Comparison of ENCODE assay signal across 8 cellular contexts in the genomic region with DNA sequence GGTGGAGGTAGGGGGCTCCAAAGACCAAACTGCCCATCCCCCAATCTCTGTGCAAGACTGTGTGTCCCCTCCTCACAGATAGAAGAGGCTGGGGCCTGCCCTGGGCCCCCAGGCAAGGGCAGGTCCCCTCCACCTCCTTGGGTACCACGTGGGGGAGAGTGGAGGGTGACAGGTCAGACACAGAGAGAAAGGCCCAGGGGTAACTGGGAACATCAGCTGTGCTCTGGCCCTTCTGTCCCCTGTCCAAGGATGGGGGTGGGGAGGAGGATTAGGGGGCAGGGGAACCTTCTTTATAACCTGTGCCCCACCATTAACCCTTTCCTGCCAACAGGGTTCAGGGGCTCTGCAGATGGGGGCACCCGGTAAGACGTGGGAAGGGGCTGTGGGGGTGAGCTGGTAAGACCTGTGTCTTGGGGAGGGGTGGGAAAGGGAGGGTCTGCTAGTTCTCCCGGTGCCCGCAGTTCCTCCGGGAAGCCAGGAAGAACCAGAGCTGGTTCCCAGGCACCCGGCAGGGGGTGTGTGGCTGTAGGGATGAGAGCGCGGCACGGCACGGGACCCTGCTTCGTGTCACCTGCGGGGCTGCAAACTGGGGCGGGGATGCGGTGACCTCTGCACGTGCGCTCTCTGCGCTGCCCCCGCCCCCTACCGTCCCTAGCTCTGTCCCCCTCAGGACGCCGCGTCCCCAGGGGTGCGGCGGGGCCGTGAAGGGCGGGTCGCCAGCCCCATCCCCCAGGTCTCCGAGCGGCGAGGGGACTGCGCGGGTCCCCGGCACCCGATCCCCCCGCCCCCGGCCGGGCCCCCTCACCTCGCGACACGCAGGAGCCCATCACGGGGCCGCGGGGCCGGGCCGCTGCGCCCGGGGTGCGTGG. TPM values are rescaled to one million over a fixed set of nuclear protein-coding genes. Genes with fewer than 3 reads are reported as not detected.
DNase-seq lines count a peak whose midpoint lies in the region; ATAC-seq and TF ChIP-seq lines count a peak whose summit lies in the region.

No MANE protein-coding gene starts in this region.

- H3K27ac ChIP-seq in heart right ventricle (no peak overlapping the region), iPS-18a (ENCODE audit: low read length) (no peak overlapping the region), upper lobe of left lung (no peak overlapping the region)

- H3K4me3 ChIP-seq in heart right ventricle (peak overlapping the region; percentile 18 to 48 (median 40)), iPS-18a (ENCODE audit: low read length) (peak overlapping the region; percentile 31), upper lobe of left lung (peak overlapping the region in 3 of 4 donors; percentile 33 to 41 (median 38))

- H3K36me3 ChIP-seq in heart right ventricle (no peaks in the 10 kb centered on the region), iPS-18a (ENCODE audit: control insufficient read depth, low read depth, low read length) (no peaks in the 10 kb centered on the region), upper lobe of left lung (no peaks in the 10 kb centered on the region)

- TF ChIP-seq POLR2A in upper lobe of left lung (IDR thresholded peaks at IDR 0.05) = no peak

- TF ChIP-seq CTCF in heart right ventricle (IDR thresholded peaks at IDR 0.05) (peak in 1 of 9 donors; percentile 14), upper lobe of left lung (IDR thresholded peaks at IDR 0.05) (no peak)
- no peak for TF ChIP-seq CTCF in activated CD8-positive, alpha-beta T cell treated with anti-CD3 and anti-CD28 coated beads for 36 hours (IDR thresholded peaks at IDR 0.05)

- H3K36me3 Mint-ChIP-seq in activated CD8-positive, alpha-beta T cell treated with anti-CD3 and anti-CD28 coated beads for 36 hours (ENCODE audit: low read depth) = no peaks in the 10 kb centered on the region

- no peak overlapping the region for H3K9ac ChIP-seq in iPS-18a (ENCODE audit: low read length)

- peaks cover 9% of the 10 kb centered on the region for H3K4me1 Mint-ChIP-seq in activated CD8-positive, alpha-beta T cell treated with anti-CD3 and anti-CD28 coated beads for 36 hours (ENCODE audit: low read depth)

- no peak overlapping the region for H3K27ac Mint-ChIP-seq in activated CD8-positive, alpha-beta T cell treated with anti-CD3 and anti-CD28 coated beads for 36 hours

- H3K4me1 ChIP-seq in heart right ventricle = peaks cover 13 to 58% (median 38%) of the 10 kb centered on the region in 9 donors
- H3K4me1 ChIP-seq in iPS-18a (ENCODE audit: control insufficient read depth, low read depth, low read length) = peaks cover 3% of the 10 kb centered on the region
- peaks cover 17 to 22% (median 19%) of the 10 kb centered on the region in 4 donors for H3K4me1 ChIP-seq in upper lobe of left lung

- WGBS in heart right ventricle, 2 donors = 7 to 13% methylated on average over 36 to 49 of the region's 49 CpGs
- 19 to 64% methylated on average over 2 to 7 of the region's 49 CpGs for WGBS in upper lobe of left lung, 2 donors

- no peaks in the 10 kb centered on the region for H3K9me3 Mint-ChIP-seq in activated CD8-positive, alpha-beta T cell treated with anti-CD3 and anti-CD28 coated beads for 36 hours

- CTCF ChIA-PET in activated CD8-positive, alpha-beta T cell treated with anti-CD3 and anti-CD28 coated beads for 36 hours (lab: Charles Lee) = interaction anchor here (0.6 to 2.2 kb wide), 17 partner anchors 10 to 419 kb away, joined by 3 to 21 read pairs (median 5); a partner anchor contains a TSS

- peaks cover 23% of the 10 kb centered on the region for H3K27me3 Mint-ChIP-seq in activated CD8-positive, alpha-beta T cell treated with anti-CD3 and anti-CD28 coated beads for 36 hours

- H3K27me3 ChIP-seq in heart right ventricle (peaks cover 0 to 35% (median 6%) of the 10 kb centered on the region in 7 donors), iPS-18a (ENCODE audit: control insufficient read depth, insufficient read depth, low read length) (peaks cover 33% of the 10 kb centered on the region), upper lobe of left lung (peaks cover 0 to 11% (median 8%) of the 10 kb centered on the region in 4 donors)

- POLR2A ChIA-PET in activated CD8-positive, alpha-beta T cell treated with anti-CD3 and anti-CD28 coated beads for 36 hours (lab: Charles Lee) = interaction anchor here (1.0 to 1.2 kb wide), 2 partner anchors 93 to 196 kb away, joined by 3 read pairs; no protein-coding TSS in a partner anchor

- DNase-seq in heart right ventricle (no peak), Right ventricle myocardium inferior (ENCODE audit: missing footprints) (no peak), upper lobe of left lung (no peak), GF-D8 (lab: John Stamatoyannopoulos, UW) (no peak)
- no peak for DNase-seq in activated CD8-positive, alpha-beta T cell treated with anti-CD3 and anti-CD28 coated beads for 36 hours

- intact Hi-C loops in heart right ventricle (cut with DNase I) (loop anchor here in 3 of 10 donors (5.0 to 10.0 kb wide), 2 partner anchors 292 to 294 kb away; a partner anchor contains a TSS), Right ventricle myocardium inferior (cut with DNase I) (no loop called here)
- intact Hi-C loops in activated CD8-positive, alpha-beta T cell treated with anti-CD3 and anti-CD28 coated beads for 36 hours (cut with micrococcal nuclease) = loop anchor here (10.0 kb wide), 1 partner anchor 292 kb away; a partner anchor contains a TSS

- H3K9me3 ChIP-seq in heart right ventricle (no peaks in the 10 kb centered on the region), iPS-18a (ENCODE audit: control insufficient read depth, low read depth, low read length) (no peaks in the 10 kb centered on the region), upper lobe of left lung (no peaks in the 10 kb centered on the region)

- no peak for TF ChIP-seq EP300 in upper lobe of left lung (IDR thresholded peaks at IDR 0.05)

- no peak for ATAC-seq in heart right ventricle
- ATAC-seq in Right ventricle myocardium inferior = no peak
- ATAC-seq in activated CD8-positive, alpha-beta T cell treated with anti-CD3 and anti-CD28 coated beads for 36 hours = peak; percentile 32
- ATAC-seq in upper lobe of left lung (ENCODE audit: low FRiP score in 2 of 2) = no peak
- ATAC-seq in GM18511 (IDR thresholded peaks at IDR 0.05; ENCODE audit: unreplicated experiment) = no peak
- ATAC-seq in GM21723 (IDR thresholded peaks at IDR 0.05; ENCODE audit: unreplicated experiment) = no peak

- no peak overlapping the region for H3K4me3 Mint-ChIP-seq in activated CD8-positive, alpha-beta T cell treated with anti-CD3 and anti-CD28 coated beads for 36 hours

RNA-seq across cellular contexts. Expression of a gene that starts 0.6 kb away (rescaled TPM):
- total RNA-seq in heart right ventricle (10 to 100 TPM in 1 of 10 donors, 1 to 10 TPM in 8, under 1 TPM in 1; 0.72 to 11.8 (median 2.4) TPM), Right ventricle myocardium inferior (5.9 TPM), upper lobe of left lung (under 1 TPM in 1 of 6 donors, not detected in 5; 0.13 TPM)
- 1 to 10 TPM in 1 of 2 donors, under 1 TPM in 1; 0.86 to 6.4 TPM for polyA plus RNA-seq in heart right ventricle
- total RNA-seq in activated CD8-positive, alpha-beta T cell treated with anti-CD3 and anti-CD28 coated beads for 36 hours = under 1 TPM; 0.70 to 0.87 TPM

RNA-seq across cellular contexts. Expression of a gene that starts 29.3 kb away (rescaled TPM):
- total RNA-seq in heart right ventricle (1 to 10 TPM; 1.2 to 3.4 (median 2.0) TPM), Right ventricle myocardium inferior (2.2 TPM), upper lobe of left lung (1 to 10 TPM in 1 of 6 donors, under 1 TPM in 3, not detected in 2; 0.46 to 9.4 (median 0.53) TPM)
- polyA plus RNA-seq in heart right ventricle = 1 to 10 TPM in 1 of 2 donors, under 1 TPM in 1; 0.57 to 2.1 TPM
- not detected for total RNA-seq in activated CD8-positive, alpha-beta T cell treated with anti-CD3 and anti-CD28 coated beads for 36 hours

RNA-seq across cellular contexts. Expression of a gene that starts 51.0 kb away (rescaled TPM):
- 1 to 10 TPM in 1 of 10 donors, under 1 TPM in 8, not detected in 1; 0.19 to 1.0 (median 0.33) TPM for total RNA-seq in heart right ventricle
- under 1 TPM; 0.52 to 0.73 TPM for polyA plus RNA-seq in heart right ventricle
- total RNA-seq in Right ventricle myocardium inferior = 0.19 TPM
- not detected for total RNA-seq in activated CD8-positive, alpha-beta T cell treated with anti-CD3 and anti-CD28 coated beads for 36 hours
- total RNA-seq in upper lobe of left lung = under 1 TPM in 3 of 6 donors, not detected in 3; 0.20 to 0.89 (median 0.49) TPM

RNA-seq across cellular contexts. Expression of a gene that starts 55.0 kb away (rescaled TPM):
- 1,000 to 10,000 TPM; 4,333 to 6,303 (median 4,923) TPM for total RNA-seq in heart right ventricle
- polyA plus RNA-seq in heart right ventricle = 1,000 to 10,000 TPM; 5,521 to 6,425 TPM
- 4,074 TPM for total RNA-seq in Right ventricle myocardium inferior
- total RNA-seq in activated CD8-positive, alpha-beta T cell treated with anti-CD3 and anti-CD28 coated beads for 36 hours = not detected
- 1 to 10 TPM; 1.0 to 9.2 (median 3.0) TPM for total RNA-seq in upper lobe of left lung
